Comparison of ENCODE assay signal across 32 cellular contexts in the genomic region with DNA sequence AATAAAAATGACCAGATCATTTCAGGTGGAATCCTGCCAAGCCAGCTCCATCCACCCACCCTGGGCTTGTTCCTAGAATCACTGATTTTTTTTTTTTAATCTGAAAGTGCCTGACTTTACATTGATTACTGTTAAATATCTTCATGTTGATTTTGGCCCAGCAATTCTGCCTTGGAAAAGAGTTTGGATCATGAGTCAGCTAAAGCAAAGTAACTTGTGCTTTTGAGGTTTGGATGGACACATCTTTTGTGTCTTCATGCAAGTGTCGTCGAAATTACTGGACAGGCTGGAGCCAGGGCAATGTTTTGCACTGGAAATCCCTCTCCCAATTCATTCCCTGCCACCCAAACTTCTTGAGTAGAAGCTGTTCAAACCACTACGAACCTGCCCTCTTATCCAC.
A peak's percentile ranks its signal among the peaks of the same experiment; 100 is the strongest.
DNase-seq lines count a peak whose midpoint lies in the region; ATAC-seq, FAIRE-seq and TF ChIP-seq lines count a peak whose summit lies in the region.
"Had no signal": no experiment of that assay in that cellular context is flagged by ENCODE, and none has a peak within 500 bp of the region (broad histone marks: within the 10 kb centered on the region; RNA-seq: fewer than 3 reads in every experiment).

No MANE protein-coding gene starts in this region.

- TF ChIP-seq EP300 in SK-N-SH (IDR thresholded peaks at IDR 0.05; ENCODE audit: borderline replicate concordance in 1 of 2, low read depth in 1 of 2, low read length in 1 of 2), result no peak

- POLR2A ChIA-PET in SK-N-SH (lab: Yijun Ruan, JAX), result no interaction called here

- H3K36me3 ChIP-seq in SK-N-SH (replicated peaks in 1 of 2; ENCODE audit: control insufficient read depth in 1 of 2, insufficient read depth in 2 of 2, low read length in 1 of 2) (no peaks in the 10 kb centered on the region), astrocyte (ENCODE audit: insufficient read depth, low read length) (no peaks in the 10 kb centered on the region), aorta (ENCODE audit: control insufficient read depth in 1 of 2, insufficient read depth in 2 of 2, low read length in 1 of 2) (no peaks in the 10 kb centered on the region)
- H3K36me3 ChIP-seq: BLaER1, colonic mucosa, gastroesophageal sphincter, left lung, vagina had no signal

- no peak for TF ChIP-seq RAD21 in SK-N-SH (IDR thresholded peaks at IDR 0.05; ENCODE audit: low read length)

- no peak for ATAC-seq in SK-N-SH treated with all-trans-retinoic acid at 6 μM for 48 hours
- ATAC-seq in aorta (ENCODE audit: low FRiP score), result peak; percentile 23
- ATAC-seq in Right ventricle myocardium superior (ENCODE audit: poor library complexity), result no peak
- no peak for ATAC-seq in GM18870 (IDR thresholded peaks at IDR 0.05; ENCODE audit: unreplicated experiment)
- ATAC-seq: activated naive CD8-positive, alpha-beta T cell treated with anti-CD3 and anti-CD28 coated beads, Interleukin-2, amount 50 U/mL, for 24 hours; activated T-cell treated with anti-CD3 and anti-CD28 coated beads, Interleukin-2, amount 50 U/mL, for 4 hours; gastroesophageal sphincter; HCT116; left lung; stimulated activated naive CD8-positive, alpha-beta T cell treated with anti-CD3 and anti-CD28 coated beads, Interleukin-15, Interleukin-2, amounts not matched to agents 100 U/mL and 50 U/mL, for 24 hours had no signal

- DNase-seq in SK-N-SH (no peak), astrocyte (ENCODE audit: low read depth) (peak; percentile 45), fibroblast of mammary gland (ENCODE audit: low read depth) (peak; percentile 86), aorta (peak in 1 of 2 donors; percentile 18), AML-193 (lab: John Stamatoyannopoulos, UW) (no peak), Right ventricle myocardium superior (no peak)
- DNase-seq: activated CD4-positive, alpha-beta T cell treated with anti-CD3 and anti-CD28 coated beads for 48 hours; activated gamma-delta T cell treated with Interleukin-2 at 50 U/mL for 16 hours; activated naive CD8-positive, alpha-beta T cell treated with anti-CD3 and anti-CD28 coated beads, Interleukin-2, amount 50 U/mL, for 24 hours; activated T-cell treated with anti-CD3 and anti-CD28 coated beads, Interleukin-2, amount 50 U/mL, for 4 hours; colonic mucosa; effector memory CD4-positive, alpha-beta T cell; hypothalamus; immature natural killer cell; Kasumi-1; left lung; NCI-H1048; NCI-H1694; NCI-H524; occipital lobe; PC-9; SHP77; stimulated activated naive CD8-positive, alpha-beta T cell treated with anti-CD3 and anti-CD28 coated beads, Interleukin-15, Interleukin-2, amounts not matched to agents 100 U/mL and 50 U/mL, for 24 hours had no signal

- H3K9me3 Mint-ChIP-seq in astrocyte (ENCODE audit: unreplicated experiment), result no peaks in the 10 kb centered on the region
- H3K9me3 Mint-ChIP-seq: activated naive CD8-positive, alpha-beta T cell treated with anti-CD3 and anti-CD28 coated beads, Interleukin-2, amount 50 U/mL, for 24 hours; activated T-cell treated with anti-CD3 and anti-CD28 coated beads, Interleukin-2, amount 50 U/mL, for 4 hours; immature natural killer cell had no signal

- H3K79me2 ChIP-seq in SK-N-SH (ENCODE audit: insufficient read depth) (no peaks in the 10 kb centered on the region), astrocyte (ENCODE audit: insufficient read depth, low read length) (no peaks in the 10 kb centered on the region)

- CTCF ChIA-PET in SK-N-SH (lab: Yijun Ruan, JAX), result interaction anchor here (0.7 to 1.4 kb wide), 2 partner anchors 79 kb away, joined by 3 to 4 read pairs; no protein-coding TSS in a partner anchor

- no peaks in the 10 kb centered on the region for H3K36me3 Mint-ChIP-seq in astrocyte (ENCODE audit: low read depth, unreplicated experiment)
- H3K36me3 Mint-ChIP-seq: immature natural killer cell had no signal

- peak overlapping the region; percentile 44; the same call in 1 of the 2 replicates for H3K4me2 ChIP-seq in SK-N-SH
- no peak overlapping the region for H3K4me2 ChIP-seq in astrocyte (ENCODE audit: low read length)
- H3K4me2 ChIP-seq: BLaER1, PC-9 had no signal

- no peaks in the 10 kb centered on the region for H3K9me2 ChIP-seq in SK-N-SH

- 36% methylated on average over 3 of the region's 3 CpGs for WGBS in SK-N-SH (ENCODE audit: low lambda C conversion rate)
- WGBS in aorta, 2 donors, result 33 to 37% methylated on average over 3 of the region's 3 CpGs

- no peaks in the 10 kb centered on the region for H3K9me3 ChIP-seq in SK-N-SH
- no peaks in the 10 kb centered on the region for H3K9me3 ChIP-seq in astrocyte (ENCODE audit: insufficient read depth, low read depth, low read length)
- H3K9me3 ChIP-seq in aorta (ENCODE audit: control insufficient read depth, low read length), result peaks cover 3% of the 10 kb centered on the region
- H3K9me3 ChIP-seq: BLaER1, colonic mucosa, left lung, vagina had no signal

- no peak overlapping the region for H3K4me3 Mint-ChIP-seq in astrocyte (ENCODE audit: unreplicated experiment)
- H3K4me3 Mint-ChIP-seq: activated naive CD8-positive, alpha-beta T cell treated with anti-CD3 and anti-CD28 coated beads, Interleukin-2, amount 50 U/mL, for 24 hours; activated T-cell treated with anti-CD3 and anti-CD28 coated beads, Interleukin-2, amount 50 U/mL, for 4 hours; immature natural killer cell had no signal

- H2AFZ ChIP-seq in SK-N-SH (ENCODE audit: low read depth) (0 out of 2 replicates have a peak overlapping the region, but pooled peaks have one; percentile 16), astrocyte (ENCODE audit: low read depth, low read length) (no peak overlapping the region)
- H2AFZ ChIP-seq: PC-9 had no signal

- H3K4me3 ChIP-seq in SK-N-SH (ENCODE audit: low read depth in 2 of 2, low read length in 1 of 2), result no peak overlapping the region
- H3K4me3 ChIP-seq in astrocyte (ENCODE audit: insufficient read depth, low read depth, low read length), result no peak overlapping the region
- no peak overlapping the region for H3K4me3 ChIP-seq in fibroblast of mammary gland (ENCODE audit: control insufficient read depth, low read depth, low read length)
- H3K4me3 ChIP-seq in aorta (ENCODE audit: low read length in 2 of 2), result no peak overlapping the region
- H3K4me3 ChIP-seq: BLaER1, colonic mucosa, gastroesophageal sphincter, left lung, PC-9, skin epidermis, vagina had no signal

- no peak overlapping the region for H3K9ac ChIP-seq in SK-N-SH
- H3K9ac ChIP-seq in astrocyte (ENCODE audit: low read length), result no peak overlapping the region
- H3K9ac ChIP-seq: BLaER1 had no signal

- intact Hi-C loops in aorta (cut with DNase I), result no loop called here
- intact Hi-C loops in Right ventricle myocardium superior (cut with DNase I), result no loop called here

- H3K4me1 ChIP-seq in SK-N-SH (ENCODE audit: control insufficient read depth in 1 of 2, insufficient read depth in 2 of 2, low read depth in 1 of 2, low read length in 1 of 2) (peaks cover 0 to 5% of the 10 kb centered on the region in 2 experiments; a peak in 1 of 4 replicates), astrocyte (ENCODE audit: insufficient read depth, low read length) (peaks cover 3% of the 10 kb centered on the region), aorta (ENCODE audit: control insufficient read depth in 1 of 2, insufficient read depth in 2 of 2, low read length in 2 of 2) (no peaks in the 10 kb centered on the region)
- H3K4me1 ChIP-seq: BLaER1, colonic mucosa, gastroesophageal sphincter, left lung, vagina had no signal

- H4K20me1 ChIP-seq in SK-N-SH (ENCODE audit: insufficient read depth) (no peaks in the 10 kb centered on the region), astrocyte (ENCODE audit: insufficient read depth, low read length) (no peaks in the 10 kb centered on the region)
- H4K20me1 ChIP-seq: BLaER1 had no signal

- peaks cover 10% of the 10 kb centered on the region; the same call in 1 of the 2 replicates for H3K27me3 ChIP-seq in SK-N-SH (ENCODE audit: insufficient read depth)
- peaks cover 10% of the 10 kb centered on the region for H3K27me3 ChIP-seq in astrocyte (ENCODE audit: insufficient read depth, low read length)
- H3K27me3 ChIP-seq in aorta (ENCODE audit: control insufficient read depth in 1 of 2, insufficient read depth in 2 of 2, low read length in 1 of 2), result no peaks in the 10 kb centered on the region
- H3K27me3 ChIP-seq: BLaER1, colonic mucosa, vagina had no signal

- H3K27ac ChIP-seq in SK-N-SH (ENCODE audit: low read depth in 2 of 2, low read length in 1 of 2) (no peak overlapping the region), astrocyte (ENCODE audit: low read depth, low read length) (no peak overlapping the region), aorta (ENCODE audit: low read depth in 1 of 2, low read length in 2 of 2) (no peak overlapping the region)
- H3K27ac ChIP-seq: 22Rv1, BLaER1, colonic mucosa, gastroesophageal sphincter, left lung, PC-9, skin epidermis, vagina, VCaP had no signal

- TF ChIP-seq CTCF in SK-N-SH (IDR thresholded peaks at IDR 0.05) (no peak), astrocyte (IDR thresholded peaks at IDR 0.05; ENCODE audit: insufficient read depth, low read depth, low read length) (no peak), fibroblast of mammary gland (conservative IDR thresholded peaks at IDR 0.05; ENCODE audit: control insufficient read depth, insufficient read depth, low read depth, low read length) (no peak)

- H3K27ac Mint-ChIP-seq in astrocyte (ENCODE audit: unreplicated experiment), result no peak overlapping the region
- H3K27ac Mint-ChIP-seq: activated naive CD8-positive, alpha-beta T cell treated with anti-CD3 and anti-CD28 coated beads, Interleukin-2, amount 50 U/mL, for 24 hours; immature natural killer cell had no signal

- no peak for FAIRE-seq in astrocyte (lab: Jason Lieb, UNC)

- no peaks in the 10 kb centered on the region for H3F3A ChIP-seq in SK-N-SH (replicated peaks; ENCODE audit: insufficient read depth)

- peaks cover 12% of the 10 kb centered on the region for H3K27me3 Mint-ChIP-seq in astrocyte (ENCODE audit: low read depth, unreplicated experiment)
- H3K27me3 Mint-ChIP-seq: activated naive CD8-positive, alpha-beta T cell treated with anti-CD3 and anti-CD28 coated beads, Interleukin-2, amount 50 U/mL, for 24 hours had no signal

- H3K4me1 Mint-ChIP-seq in astrocyte (ENCODE audit: low read depth, unreplicated experiment), result peaks cover 3% of the 10 kb centered on the region
- H3K4me1 Mint-ChIP-seq: activated naive CD8-positive, alpha-beta T cell treated with anti-CD3 and anti-CD28 coated beads, Interleukin-2, amount 50 U/mL, for 24 hours; immature natural killer cell had no signal

TF ChIP-seq in SK-N-SH, 30 proteins besides CTCF, POLR2A, EP300 and RAD21 (continues in another document):
- TF ChIP-seq YY1 (IDR thresholded peaks at IDR 0.05; ENCODE audit: low read depth), result no peak
- no peak for TF ChIP-seq TAF1 (IDR thresholded peaks at IDR 0.05; ENCODE audit: borderline replicate concordance, low read depth, low read length)
- TF ChIP-seq RFX5 (IDR thresholded peaks at IDR 0.05; ENCODE audit: low read length), result no peak
- TF ChIP-seq MEF2A (IDR thresholded peaks at IDR 0.05; ENCODE audit: borderline replicate concordance, low read depth), result no peak

TF ChIP-seq in SK-N-SH treated with all-trans-retinoic acid at 6 μM for 48 hours, 23 proteins besides CTCF, POLR2A, EP300 and RAD21 (continues in another document):
- no peak for TF ChIP-seq PPARA (CRISPR knock-in tag; IDR thresholded peaks at IDR 0.05; ENCODE audit: borderline replicate concordance)

Comparison
In these comparisons a context has a peak if more than half of its experiments do, and no peak if none do; other contexts are left out.
1. DNase-seq: peak in astrocyte (single experiment) and fibroblast of mammary gland (single experiment); none in SK-N-SH (single experiment), AML-193 (0 of 2) and Right ventricle myocardium superior (single experiment).